ENCODE assay signal across 15 cellular contexts in genomic region chr2:20074001-20074648, GRCh38. TPM values are rescaled to one million over a fixed set of nuclear protein-coding genes. Genes with fewer than 3 reads are reported as not detected.
DNase-seq lines count a peak whose midpoint lies in the region; ATAC-seq and TF ChIP-seq lines count a peak whose summit lies in the region.
"Had no signal": no experiment of that assay in that cellular context is flagged by ENCODE, and none has a peak within 500 bp of the region (broad histone marks: within the 10 kb centered on the region; RNA-seq: fewer than 3 reads in every experiment).

No MANE protein-coding gene starts in this region.

- intact Hi-C loops in left lung (cut with DNase I), result no loop called here

- no peak overlapping the region for H3K4me3 ChIP-seq in adipocyte (ENCODE audit: low read length)
- no peak overlapping the region for H3K4me3 ChIP-seq in left lung
- H3K4me3 ChIP-seq: thyroid gland had no signal

- no peaks in the 10 kb centered on the region for H3K36me3 Mint-ChIP-seq in mesothelial cell of epicardium
- H3K36me3 Mint-ChIP-seq in naive thymus-derived CD8-positive, alpha-beta T cell, result no peaks in the 10 kb centered on the region
- no peaks in the 10 kb centered on the region for H3K36me3 Mint-ChIP-seq in natural killer cell treated with Interleukin-12 subunit alpha and Interleukin-12 subunit beta and Interleukin-15 and Interleukin-18, amount 100 ng/mL, for 72 hours
- H3K36me3 Mint-ChIP-seq: memory B cell had no signal

- TF ChIP-seq CTCF in mesothelial cell of epicardium (IDR thresholded peaks at IDR 0.05; ENCODE audit: unreplicated experiment) (no peak), GM13977 (IDR thresholded peaks at IDR 0.05; ENCODE audit: extremely low read depth, insufficient read depth, missing control alignments) (no peak), left lung (IDR thresholded peaks at IDR 0.05) (no peak)

- no peak for ATAC-seq in naive thymus-derived CD8-positive, alpha-beta T cell
- ATAC-seq in left lung, result no peak
- no peak for ATAC-seq in natural killer cell treated with Interleukin-12 subunit alpha and Interleukin-12 subunit beta and Interleukin-15 and Interleukin-18, amount 100 ng/mL, for 72 hours

- in situ Hi-C loops in GM13977 (cut with MboI; ENCODE audit: low pct_unique_long_range_greater_than_20kb, low sequenced_read_pairs, unreplicated experiment), result no loop called here

- H3K9me3 ChIP-seq in adipocyte (ENCODE audit: control insufficient read depth, low read length) (no peaks in the 10 kb centered on the region), left lung (no peaks in the 10 kb centered on the region)
- H3K9me3 ChIP-seq: thyroid gland had no signal

- H3K4me1 ChIP-seq in adipocyte (ENCODE audit: control insufficient read depth, insufficient read depth, low read length), result peaks cover 43% of the 10 kb centered on the region
- H3K4me1 ChIP-seq in left lung, result peaks cover 3 to 6% of the 10 kb centered on the region in 2 donors

- no peaks in the 10 kb centered on the region for H3K36me3 ChIP-seq in adipocyte (ENCODE audit: control insufficient read depth, insufficient read depth, low read length, severe bottlenecking)
- H3K36me3 ChIP-seq in left lung, result no peaks in the 10 kb centered on the region
- H3K36me3 ChIP-seq: thyroid gland had no signal

- peaks cover 33% of the 10 kb centered on the region for H3K4me1 Mint-ChIP-seq in mesothelial cell of epicardium
- no peaks in the 10 kb centered on the region for H3K4me1 Mint-ChIP-seq in naive thymus-derived CD8-positive, alpha-beta T cell
- H3K4me1 Mint-ChIP-seq in natural killer cell treated with Interleukin-12 subunit alpha and Interleukin-12 subunit beta and Interleukin-15 and Interleukin-18, amount 100 ng/mL, for 72 hours (ENCODE audit: low read depth in 2 of 2), result no peaks in the 10 kb centered on the region
- H3K4me1 Mint-ChIP-seq: memory B cell had no signal

- H3K27ac ChIP-seq in left lung, result no peak overlapping the region
- H3K27ac ChIP-seq: HL-60 had no signal

- peak overlapping the region; percentile 92 for H3K9ac ChIP-seq in adipocyte (ENCODE audit: low read length)

- H3K27me3 ChIP-seq in adipocyte (replicated peaks; ENCODE audit: control insufficient read depth, insufficient read depth, low read length) (no peaks in the 10 kb centered on the region), left lung (no peaks in the 10 kb centered on the region)
- H3K27me3 ChIP-seq: thyroid gland had no signal

- H3K27me3 Mint-ChIP-seq in mesothelial cell of epicardium (ENCODE audit: low read depth), result no peaks in the 10 kb centered on the region
- H3K27me3 Mint-ChIP-seq in naive thymus-derived CD8-positive, alpha-beta T cell, result peaks cover 0 to 14% (median 9%) of the 10 kb centered on the region in 5 donors
- peaks cover 10 to 24% of the 10 kb centered on the region in 2 donors for H3K27me3 Mint-ChIP-seq in natural killer cell treated with Interleukin-12 subunit alpha and Interleukin-12 subunit beta and Interleukin-15 and Interleukin-18, amount 100 ng/mL, for 72 hours

- H3K4me3 Mint-ChIP-seq in mesothelial cell of epicardium, result no peak overlapping the region
- no peak overlapping the region for H3K4me3 Mint-ChIP-seq in naive thymus-derived CD8-positive, alpha-beta T cell
- no peak overlapping the region for H3K4me3 Mint-ChIP-seq in natural killer cell treated with Interleukin-12 subunit alpha and Interleukin-12 subunit beta and Interleukin-15 and Interleukin-18, amount 100 ng/mL, for 72 hours
- H3K4me3 Mint-ChIP-seq: H9, memory B cell had no signal

- peak overlapping the region; percentile 89 for H3K27ac Mint-ChIP-seq in mesothelial cell of epicardium
- H3K27ac Mint-ChIP-seq in naive thymus-derived CD8-positive, alpha-beta T cell, result no peak overlapping the region
- no peak overlapping the region for H3K27ac Mint-ChIP-seq in natural killer cell treated with Interleukin-12 subunit alpha and Interleukin-12 subunit beta and Interleukin-15 and Interleukin-18, amount 100 ng/mL, for 72 hours
- H3K27ac Mint-ChIP-seq: memory B cell had no signal

- POLR2A ChIA-PET in naive thymus-derived CD8-positive, alpha-beta T cell (lab: Charles Lee), result no interaction called here

- DNase-seq in COLO668 (lab: John Stamatoyannopoulos, UW; ENCODE audit: unreplicated experiment) (peak; percentile 24), NCI-H1092 treated with DMSO at 0.1 percent for 48 hours (lab: John Stamatoyannopoulos, UW) (peak; percentile 80), adipocyte (ENCODE audit: low read depth) (no peak), mesothelial cell of epicardium (ENCODE audit: low spot score in 2 of 2, unreplicated experiment in 2 of 2) (no peak), GM13977 (ENCODE audit: low spot score) (no peak), left lung (no peak)
- no peak for DNase-seq in naive thymus-derived CD8-positive, alpha-beta T cell
- DNase-seq in natural killer cell treated with Interleukin-12 subunit alpha and Interleukin-12 subunit beta and Interleukin-15 and Interleukin-18, amount 100 ng/mL, for 72 hours (ENCODE audit: low spot score), result no peak
- DNase-seq: aorta, H9, NCI-H446, occipital lobe, thyroid gland had no signal

- peaks cover 13% of the 10 kb centered on the region for H3K9me3 Mint-ChIP-seq in mesothelial cell of epicardium
- H3K9me3 Mint-ChIP-seq in naive thymus-derived CD8-positive, alpha-beta T cell, result no peaks in the 10 kb centered on the region
- no peaks in the 10 kb centered on the region for H3K9me3 Mint-ChIP-seq in natural killer cell treated with Interleukin-12 subunit alpha and Interleukin-12 subunit beta and Interleukin-15 and Interleukin-18, amount 100 ng/mL, for 72 hours
- H3K9me3 Mint-ChIP-seq: H9, memory B cell had no signal

RNA-seq across cellular contexts. Expression of gene LAPTM4A, which starts 22.7 kb away (rescaled TPM):
- total RNA-seq in mesothelial cell of epicardium (211 to 217 TPM (median 216 TPM) in 3 replicates), left lung (100 to 1,000 TPM; 220 to 300 TPM)
- total RNA-seq in naive thymus-derived CD8-positive, alpha-beta T cell, result 10 to 100 TPM; 45.7 to 46.0 TPM
- polyA plus RNA-seq in naive thymus-derived CD8-positive, alpha-beta T cell, result 100 to 1,000 TPM in 1 of 3 donors, 10 to 100 TPM in 2; 88.7 to 100 (median 97.1) TPM
- total RNA-seq in natural killer cell treated with Interleukin-12 subunit alpha and Interleukin-12 subunit beta and Interleukin-15 and Interleukin-18, amount 100 ng/mL, for 72 hours, result 10 to 100 TPM; 13.2 to 37.2 TPM

Comparison
In these comparisons a context has a peak if more than half of its experiments do, and no peak if none do; other contexts are left out.
1. DNase-seq: peak in COLO668 (single experiment) and NCI-H1092 treated with DMSO at 0.1 percent for 48 hours (single experiment); none in adipocyte (single experiment), mesothelial cell of epicardium (0 of 2), GM13977 (single experiment), naive thymus-derived CD8-positive, alpha-beta T cell (0 of 10), left lung (0 of 2) and natural killer cell treated with Interleukin-12 subunit alpha and Interleukin-12 subunit beta and Interleukin-15 and Interleukin-18, amount 100 ng/mL, for 72 hours (single experiment).